In genomic region chr10:51770719-51771118, GRCh38 we compare ENCODE assay signal across 23 cellular contexts.
A peak's percentile ranks its signal among the peaks of the same experiment; 100 is the strongest.
DNase-seq lines count a peak whose midpoint lies in the region; ATAC-seq, FAIRE-seq and TF ChIP-seq lines count a peak whose summit lies in the region.
"Had no signal": no experiment of that assay in that cellular context is flagged by ENCODE, and none has a peak within 500 bp of the region (broad histone marks: within the 10 kb centered on the region; RNA-seq: fewer than 3 reads in every experiment).

No MANE protein-coding gene starts in this region.

- no peak overlapping the region for H3K27ac ChIP-seq in A673 (ENCODE audit: low read depth, low read length, poor library complexity, severe bottlenecking)
- H3K27ac ChIP-seq: adrenal gland, brain microvascular endothelial cell, C4-2B, colonic mucosa, esophagus muscularis mucosa, heart left ventricle, uterus had no signal

- no peaks in the 10 kb centered on the region for H3K36me3 ChIP-seq in A673 (ENCODE audit: insufficient read depth, low read length, poor library complexity, severe bottlenecking)
- H3K36me3 ChIP-seq: adrenal gland, brain microvascular endothelial cell, colonic mucosa, esophagus muscularis mucosa, heart left ventricle, uterus had no signal

- no peak for FAIRE-seq in frontal cortex (lab: Jason Lieb, UNC)
- FAIRE-seq: GM12891 had no signal

- no peak overlapping the region for H3K4me3 ChIP-seq in AG09309 (ENCODE audit: control insufficient read depth, low read depth, low read length)
- H3K4me3 ChIP-seq in A673 (ENCODE audit: low read depth, low read length, poor library complexity, severe bottlenecking) = no peak overlapping the region
- H3K4me3 ChIP-seq: adrenal gland, colonic mucosa, esophagus muscularis mucosa, heart left ventricle, uterus had no signal

- ATAC-seq in GM19023 (IDR thresholded peaks at IDR 0.05; ENCODE audit: unreplicated experiment) = no peak
- ATAC-seq: heart left ventricle, Panc1 had no signal

- POLR2A ChIA-PET in A673 (lab: Charles Lee; ENCODE audit: low non-redundant PET) = no interaction called here

- TF ChIP-seq CTCF in AG09309 (IDR thresholded peaks at IDR 0.05; ENCODE audit: control insufficient read depth, insufficient read depth, low read depth, low read length, missing control alignments) = no peak
- no peak for TF ChIP-seq CTCF in A673 (conservative IDR thresholded peaks at IDR 0.05; ENCODE audit: low read depth, low read length)

- BruUV-seq in A673 (replicated peaks; lab: Mats Ljungman, UMichigan) = no TSS peak

- H3K4me1 ChIP-seq in A673 (ENCODE audit: insufficient read depth, low read length, poor library complexity, severe bottlenecking) = no peaks in the 10 kb centered on the region
- H3K4me1 ChIP-seq: adrenal gland, colonic mucosa, uterus had no signal

- CTCF ChIA-PET in A673 (lab: Charles Lee) = no interaction called here

- H3K9me3 ChIP-seq in A673 (ENCODE audit: low read depth, low read length, poor library complexity, severe bottlenecking) = no peaks in the 10 kb centered on the region
- H3K9me3 ChIP-seq: adrenal gland, colonic mucosa, esophagus muscularis mucosa, uterus had no signal

- DNase-seq in AG09309 (ENCODE audit: low read depth) (peak; percentile 14), HCEC 1CT (peak; percentile 26), amniotic epithelial cell (ENCODE audit: low read depth) (peak; percentile 51), fibroblast of the conjunctiva (ENCODE audit: low read depth) (peak; percentile 9), A673 (ENCODE audit: low spot score) (no peak), frontal cortex (ENCODE audit: low spot score in 2 of 2) (no peak), COLO829 (ENCODE audit: low spot score) (no peak)
- DNase-seq: activated CD4-positive, alpha-beta T cell treated with anti-CD3 and anti-CD28 coated beads for 4 hours; activated T-cell treated with anti-CD3 and anti-CD28 coated beads, Interleukin-2, amount 50 U/mL, for 24 hours; adrenal gland; brain microvascular endothelial cell; colonic mucosa; effector memory CD4-positive, alpha-beta T cell; heart left ventricle; NCI-H1436; nucleus accumbens; T-helper 2 cell; uterus had no signal

- intact Hi-C loops in A673 (cut with micrococcal nuclease; ENCODE audit: unreplicated experiment) = no loop called here

- H3K27me3 ChIP-seq in A673 (replicated peaks; ENCODE audit: insufficient read depth, low read depth, low read length, poor library complexity) = no peaks in the 10 kb centered on the region
- H3K27me3 ChIP-seq: adrenal gland, brain microvascular endothelial cell, colonic mucosa, esophagus muscularis mucosa, heart left ventricle, uterus had no signal

Comparison
In these comparisons a context has a peak if more than half of its experiments do, and no peak if none do; other contexts are left out.
1. DNase-seq: peak in AG09309 (single experiment), HCEC 1CT (single experiment), amniotic epithelial cell (single experiment) and fibroblast of the conjunctiva (single experiment); none in A673 (single experiment), frontal cortex (0 of 2) and COLO829 (single experiment).